8 cellular contexts compared by ENCODE assay signal in the genomic region with DNA sequence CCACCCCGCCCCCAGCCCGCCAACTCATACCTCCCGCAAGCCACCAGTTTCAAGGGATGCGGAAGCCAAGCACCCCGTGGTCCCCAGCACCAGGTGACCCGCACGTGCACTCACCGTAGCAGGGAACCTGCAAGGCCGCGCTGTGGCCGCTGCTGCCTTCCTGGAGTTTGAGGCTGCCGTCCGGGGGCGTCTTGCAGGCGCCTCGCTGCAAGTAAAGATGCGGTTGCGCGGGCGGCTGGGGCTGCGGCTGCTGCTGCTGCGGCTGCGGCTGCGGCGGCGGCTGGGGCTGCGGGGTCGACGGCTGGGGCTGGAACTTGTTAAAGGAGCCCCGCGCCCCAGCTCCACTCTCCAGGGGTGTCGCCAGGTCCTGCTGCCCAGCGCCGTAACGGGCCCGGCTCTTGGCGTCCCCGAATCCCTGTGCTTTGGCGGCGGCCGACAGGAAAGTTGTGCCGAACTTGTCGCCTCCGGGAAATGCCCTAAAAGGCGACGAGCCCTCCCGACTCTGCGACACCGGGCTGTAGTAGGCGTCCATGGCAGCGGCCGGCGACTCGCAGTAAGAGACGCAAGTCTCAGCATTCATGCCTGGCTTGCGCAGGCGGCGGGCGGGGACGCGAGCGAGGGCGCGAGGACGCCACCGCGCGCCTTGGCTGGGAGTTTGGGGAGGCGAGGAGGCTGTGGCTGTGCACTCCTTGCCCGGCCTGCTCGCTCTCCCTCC. TPM values are rescaled to one million over a fixed set of nuclear protein-coding genes. Genes with fewer than 3 reads are reported as not detected.
DNase-seq lines count a peak whose midpoint lies in the region; ATAC-seq and TF ChIP-seq lines count a peak whose summit lies in the region.

Gene ALX4 (minus strand): TSS at position 657 of the 715 bp plus-strand sequence. CDS start 77 bp downstream, at position 580.

- TF ChIP-seq POLR2A in prostate gland (IDR thresholded peaks at IDR 0.05), result no peak

- intact Hi-C loops in activated T-helper 2 cell treated with anti-CD3 and anti-CD28 coated beads, Interferon-gamma antibody, Interleukin-2, Interleukin-4, amounts not matched to agents 10 μg/mL and 5 μg/mL and 100 μg/mL, durations not matched to agents 14 hours and 24 hours and 36 hours (cut with micrococcal nuclease), result loop anchor here (5.0 to 10.0 kb wide), 3 partner anchors 197 to 732 kb away; partner anchors contain the start of gene EXT2
- intact Hi-C loops in prostate gland (cut with DNase I), result no loop called here

- no peak within 1 kb of the TSS for H3K27ac Mint-ChIP-seq in HFFc6
- peak within 1 kb of the TSS; percentile 63 for H3K27ac Mint-ChIP-seq in activated T-helper 2 cell treated with anti-CD3 and anti-CD28 coated beads, Interferon-gamma antibody, Interleukin-2, Interleukin-4, amounts not matched to agents 10 μg/mL and 5 μg/mL and 100 μg/mL, durations not matched to agents 14 hours and 24 hours and 36 hours
- H3K27ac Mint-ChIP-seq in stimulated activated naive CD8-positive, alpha-beta T cell treated with anti-CD3 and anti-CD28 coated beads, Interleukin-15, amount 100 ng/mL, for 72 hours, result no peak within 1 kb of the TSS

- H3K4me1 ChIP-seq in iPS-15b (ENCODE audit: control insufficient read depth, insufficient read depth, low read length), result no peaks in the 10 kb centered on the region
- no peaks in the 10 kb centered on the region for H3K4me1 ChIP-seq in prostate gland (replicated peaks)

- ATAC-seq in stimulated activated naive CD8-positive, alpha-beta T cell treated with anti-CD3 and anti-CD28 coated beads, Interleukin-15, amount 100 ng/mL, for 72 hours, result peak; percentile 46
- no peak for ATAC-seq in HG03139 (IDR thresholded peaks at IDR 0.05; ENCODE audit: unreplicated experiment)

- no peak within 1 kb of the TSS for H3K27ac ChIP-seq in prostate gland

- peaks cover 64% of the 10 kb centered on the region for H3K27me3 Mint-ChIP-seq in HFFc6 (ENCODE audit: insufficient read depth)
- peaks cover 88% of the 10 kb centered on the region for H3K27me3 Mint-ChIP-seq in activated T-helper 2 cell treated with anti-CD3 and anti-CD28 coated beads, Interferon-gamma antibody, Interleukin-2, Interleukin-4, amounts not matched to agents 10 μg/mL and 5 μg/mL and 100 μg/mL, durations not matched to agents 14 hours and 24 hours and 36 hours (ENCODE audit: low read depth)
- H3K27me3 Mint-ChIP-seq in stimulated activated naive CD8-positive, alpha-beta T cell treated with anti-CD3 and anti-CD28 coated beads, Interleukin-15, amount 100 ng/mL, for 72 hours, result peaks cover 99% of the 10 kb centered on the region

- H3K4me3 Mint-ChIP-seq in HFFc6, result peak within 1 kb of the TSS; percentile 77
- H3K4me3 Mint-ChIP-seq in activated T-helper 2 cell treated with anti-CD3 and anti-CD28 coated beads, Interferon-gamma antibody, Interleukin-2, Interleukin-4, amounts not matched to agents 10 μg/mL and 5 μg/mL and 100 μg/mL, durations not matched to agents 14 hours and 24 hours and 36 hours (ENCODE audit: low read depth), result peak within 1 kb of the TSS; percentile 56
- peak within 1 kb of the TSS; percentile 39 to 61 for H3K4me3 Mint-ChIP-seq in stimulated activated naive CD8-positive, alpha-beta T cell treated with anti-CD3 and anti-CD28 coated beads, Interleukin-15, amount 100 ng/mL, for 72 hours

- no peaks in the 10 kb centered on the region for H3K36me3 Mint-ChIP-seq in HFFc6 (ENCODE audit: low read depth)
- H3K36me3 Mint-ChIP-seq in activated T-helper 2 cell treated with anti-CD3 and anti-CD28 coated beads, Interferon-gamma antibody, Interleukin-2, Interleukin-4, amounts not matched to agents 10 μg/mL and 5 μg/mL and 100 μg/mL, durations not matched to agents 14 hours and 24 hours and 36 hours (ENCODE audit: low read depth), result no peaks in the 10 kb centered on the region

- H3K9me3 ChIP-seq in iPS-15b (ENCODE audit: control insufficient read depth, insufficient read depth, low read length) (no peaks in the 10 kb centered on the region), prostate gland (no peaks in the 10 kb centered on the region)

- DNase-seq in AG09309 (ENCODE audit: low read depth) (no peak), HFFc6 (peak; percentile 15), GDM1 (lab: John Stamatoyannopoulos, UW) (no peak), prostate gland (ENCODE audit: low spot score) (no peak)
- no peak for DNase-seq in activated T-helper 2 cell treated with anti-CD3 and anti-CD28 coated beads, Interferon-gamma antibody, Interleukin-2, Interleukin-4, amounts not matched to agents 10 μg/mL and 5 μg/mL and 100 μg/mL, durations not matched to agents 14 hours and 24 hours and 36 hours (ENCODE audit: low spot score)
- peak in 1 of 2 donors; percentile 41 for DNase-seq in stimulated activated naive CD8-positive, alpha-beta T cell treated with anti-CD3 and anti-CD28 coated beads, Interleukin-15, amount 100 ng/mL, for 72 hours

- no peaks in the 10 kb centered on the region; the same call in 1 of the 2 replicates for H3K4me1 Mint-ChIP-seq in HFFc6 (ENCODE audit: low read depth)
- H3K4me1 Mint-ChIP-seq in activated T-helper 2 cell treated with anti-CD3 and anti-CD28 coated beads, Interferon-gamma antibody, Interleukin-2, Interleukin-4, amounts not matched to agents 10 μg/mL and 5 μg/mL and 100 μg/mL, durations not matched to agents 14 hours and 24 hours and 36 hours (ENCODE audit: low read depth), result peaks cover 22% of the 10 kb centered on the region
- H3K4me1 Mint-ChIP-seq in stimulated activated naive CD8-positive, alpha-beta T cell treated with anti-CD3 and anti-CD28 coated beads, Interleukin-15, amount 100 ng/mL, for 72 hours, result peaks cover 32% of the 10 kb centered on the region

- no peak for TF ChIP-seq CTCF in AG09309 (IDR thresholded peaks at IDR 0.05; ENCODE audit: control insufficient read depth, insufficient read depth, low read depth, low read length, missing control alignments)
- no peak for TF ChIP-seq CTCF in HFFc6 (IDR thresholded peaks at IDR 0.05)
- TF ChIP-seq CTCF in prostate gland (IDR thresholded peaks at IDR 0.05), result no peak

- H3K4me3 ChIP-seq in AG09309 (ENCODE audit: control insufficient read depth, low read depth, low read length) (peak within 1 kb of the TSS; percentile 40), iPS-15b (ENCODE audit: low read depth, low read length) (peak within 1 kb of the TSS; percentile 35), prostate gland (peak within 1 kb of the TSS in 1 of 2 donors; percentile 14)

- no peaks in the 10 kb centered on the region for H3K36me3 ChIP-seq in iPS-15b (ENCODE audit: control insufficient read depth, insufficient read depth, low read length)
- no peaks in the 10 kb centered on the region for H3K36me3 ChIP-seq in prostate gland

- H3K27me3 ChIP-seq in iPS-15b (ENCODE audit: control insufficient read depth, insufficient read depth, low read length) (peaks cover 98% of the 10 kb centered on the region), prostate gland (replicated peaks; ENCODE audit: insufficient read depth) (peaks cover 50% of the 10 kb centered on the region)

- H3K9me3 Mint-ChIP-seq in HFFc6, result no peaks in the 10 kb centered on the region
- no peaks in the 10 kb centered on the region for H3K9me3 Mint-ChIP-seq in activated T-helper 2 cell treated with anti-CD3 and anti-CD28 coated beads, Interferon-gamma antibody, Interleukin-2, Interleukin-4, amounts not matched to agents 10 μg/mL and 5 μg/mL and 100 μg/mL, durations not matched to agents 14 hours and 24 hours and 36 hours
- no peaks in the 10 kb centered on the region for H3K9me3 Mint-ChIP-seq in stimulated activated naive CD8-positive, alpha-beta T cell treated with anti-CD3 and anti-CD28 coated beads, Interleukin-15, amount 100 ng/mL, for 72 hours

- no peak within 1 kb of the TSS for H3K9ac ChIP-seq in iPS-15b (ENCODE audit: low read depth, low read length)

- WGBS in prostate gland, result 2% methylated on average over 71 of the region's 71 CpGs

RNA-seq across cellular contexts. Expression of gene ALX4, which starts in this region (rescaled TPM):
- total RNA-seq in HFFc6 (2021; fragmentation: NEBNext Ultra II Directional; extraction: Animal tissue kit (Norgen Biotek cat#: 25700)), result under 1 TPM; 0.02 to 0.13 (median 0.06) TPM
- total RNA-seq in activated T-helper 2 cell treated with anti-CD3 and anti-CD28 coated beads, Interferon-gamma antibody, Interleukin-2, Interleukin-4, amounts not matched to agents 10 μg/mL and 5 μg/mL and 100 μg/mL, durations not matched to agents 14 hours and 24 hours and 36 hours, result not detected in 2 replicates
- total RNA-seq in prostate gland, result under 1 TPM; 0.17 to 0.36 TPM

Comparison
In these comparisons a context has a peak if more than half of its experiments do, and no peak if none do; other contexts are left out.
1. Peak in DNase-seq in HFFc6; RNA of the gene not detected or under 1 TPM.